ENCODE assay signal across 29 cellular contexts in genomic region chr22:36938028-36938425, GRCh38.
"Had no signal": no experiment of that assay in that cellular context is flagged by ENCODE, and none has a peak within 500 bp of the region (broad histone marks: within the 10 kb centered on the region; RNA-seq: fewer than 3 reads in every experiment).

No MANE protein-coding gene starts in this region.

- H3K36me3 ChIP-seq: left ventricle myocardium inferior, pancreas, prostate gland, thyroid gland, WERI-Rb-1 had no signal

- H3K36me3 Mint-ChIP-seq: stimulated activated effector memory CD8-positive, alpha-beta T cell treated with anti-CD3 and anti-CD28 coated beads, Interleukin-12 subunit alpha, Interleukin-12 subunit beta, amount 100 ng/mL, for 72 hours had no signal

- H3K4me3 ChIP-seq: esophagus squamous epithelium, heart right ventricle, left ventricle myocardium inferior, pancreas, prostate gland, skin epidermis, stomach, thyroid gland had no signal

- H3K9me3 Mint-ChIP-seq: activated naive CD4-positive, alpha-beta T cell treated with anti-CD3 and anti-CD28 coated beads for 36 hours; activated naive CD8-positive, alpha-beta T cell treated with anti-CD3 and anti-CD28 coated beads, Interleukin-2, amount 50 U/mL, for 24 hours; activated T-helper 1 cell treated with anti-CD3 and anti-CD28 coated beads, Interleukin-12 subunit alpha, Interleukin-12 subunit beta, Interleukin-2, Interleukin-4 antibody, amounts not matched to agents 30 ng/mL and 10 ng/mL and 1 ng/mL, durations not matched to agents 14 hours and 24 hours and 36 hours; nephron; stimulated activated effector memory CD8-positive, alpha-beta T cell treated with anti-CD3 and anti-CD28 coated beads, Interleukin-12 subunit alpha, Interleukin-12 subunit beta, amount 100 ng/mL, for 72 hours had no signal

- H3K27me3 ChIP-seq: pancreas, thyroid gland had no signal

- H3K27me3 Mint-ChIP-seq: activated naive CD8-positive, alpha-beta T cell treated with anti-CD3 and anti-CD28 coated beads, Interleukin-2, amount 50 U/mL, for 24 hours had no signal

- H3K9me3 ChIP-seq: esophagus squamous epithelium, heart right ventricle, left ventricle myocardium inferior, pancreas, prostate gland, stomach, thyroid gland had no signal

- H3K4me1 ChIP-seq: left ventricle myocardium inferior, pancreas, prostate gland, thyroid gland had no signal

- H3K4me3 Mint-ChIP-seq: activated naive CD4-positive, alpha-beta T cell treated with anti-CD3 and anti-CD28 coated beads for 36 hours; activated naive CD8-positive, alpha-beta T cell treated with anti-CD3 and anti-CD28 coated beads, Interleukin-2, amount 50 U/mL, for 24 hours; activated T-helper 1 cell treated with anti-CD3 and anti-CD28 coated beads, Interleukin-12 subunit alpha, Interleukin-12 subunit beta, Interleukin-2, Interleukin-4 antibody, amounts not matched to agents 30 ng/mL and 10 ng/mL and 1 ng/mL, durations not matched to agents 14 hours and 24 hours and 36 hours; nephron; stimulated activated effector memory CD8-positive, alpha-beta T cell treated with anti-CD3 and anti-CD28 coated beads, Interleukin-12 subunit alpha, Interleukin-12 subunit beta, amount 100 ng/mL, for 72 hours; T-helper 1 cell treated with Interleukin-12 subunit alpha and Interleukin-12 subunit beta and Interleukin-4 antibody, amounts not matched to agents 30 μg/mL and 1 μg/mL, for 36 hours had no signal

- ATAC-seq: activated CD4-positive, CD25-positive, alpha-beta regulatory T cell treated with anti-CD3 and anti-CD28 coated beads, Interleukin-2, amount 50 U/mL, for 24 hours; activated naive CD8-positive, alpha-beta T cell treated with anti-CD3 and anti-CD28 coated beads, Interleukin-2, amount 50 U/mL, for 24 hours; pancreas; sciatic nerve; stimulated activated effector memory CD8-positive, alpha-beta T cell treated with anti-CD3 and anti-CD28 coated beads, Interleukin-12 subunit alpha, Interleukin-12 subunit beta, amount 100 ng/mL, for 72 hours had no signal

- H3K27ac Mint-ChIP-seq: activated naive CD4-positive, alpha-beta T cell treated with anti-CD3 and anti-CD28 coated beads for 36 hours; activated naive CD8-positive, alpha-beta T cell treated with anti-CD3 and anti-CD28 coated beads, Interleukin-2, amount 50 U/mL, for 24 hours; activated T-helper 1 cell treated with anti-CD3 and anti-CD28 coated beads, Interleukin-12 subunit alpha, Interleukin-12 subunit beta, Interleukin-2, Interleukin-4 antibody, amounts not matched to agents 30 ng/mL and 10 ng/mL and 1 ng/mL, durations not matched to agents 14 hours and 24 hours and 36 hours; nephron; stimulated activated effector memory CD8-positive, alpha-beta T cell treated with anti-CD3 and anti-CD28 coated beads, Interleukin-12 subunit alpha, Interleukin-12 subunit beta, amount 100 ng/mL, for 72 hours; T-helper 1 cell treated with Interleukin-12 subunit alpha and Interleukin-12 subunit beta and Interleukin-4 antibody, amounts not matched to agents 30 μg/mL and 1 μg/mL, for 36 hours had no signal

- H3K27ac ChIP-seq: epithelial cell of prostate, esophagus squamous epithelium, left ventricle myocardium inferior, pancreas, prostate gland, stomach, thyroid gland, WERI-Rb-1 had no signal

- H3K4me1 Mint-ChIP-seq: nephron had no signal

- DNase-seq: activated CD4-positive, alpha-beta T cell treated with anti-CD3 and anti-CD28 coated beads for 48 hours; activated CD4-positive, alpha-beta T cell treated with anti-CD3 and anti-CD28 coated beads, Interleukin-2, amount 50 U/mL, for 48 hours; activated effector memory CD4-positive, alpha-beta T cell treated with anti-CD3 and anti-CD28 coated beads, Interleukin-2, amount 50 U/mL, for 16 hours; activated naive CD4-positive, alpha-beta T cell treated with anti-CD3 and anti-CD28 coated beads for 36 hours; activated naive CD8-positive, alpha-beta T cell treated with anti-CD3 and anti-CD28 coated beads, Interleukin-2, amount 50 U/mL, for 24 hours; activated T-cell treated with anti-CD3 and anti-CD28 coated beads, Interleukin-2, amount 50 U/mL, for 1 hour; amygdala; central memory CD4-positive, alpha-beta T cell; esophagus squamous epithelium; foreskin melanocyte; heart right ventricle; left ventricle myocardium inferior; retina; stimulated activated CD4-positive, alpha-beta T cell treated with anti-CD3 and anti-CD28 coated beads, Interleukin-4, amount 100 ng/mL, for 24 hours; stomach; SW 1271; T-helper 9 cell; thyroid gland; WERI-Rb-1 had no signal
